ENCODE assay signal across 9 cellular contexts in the genomic region with DNA sequence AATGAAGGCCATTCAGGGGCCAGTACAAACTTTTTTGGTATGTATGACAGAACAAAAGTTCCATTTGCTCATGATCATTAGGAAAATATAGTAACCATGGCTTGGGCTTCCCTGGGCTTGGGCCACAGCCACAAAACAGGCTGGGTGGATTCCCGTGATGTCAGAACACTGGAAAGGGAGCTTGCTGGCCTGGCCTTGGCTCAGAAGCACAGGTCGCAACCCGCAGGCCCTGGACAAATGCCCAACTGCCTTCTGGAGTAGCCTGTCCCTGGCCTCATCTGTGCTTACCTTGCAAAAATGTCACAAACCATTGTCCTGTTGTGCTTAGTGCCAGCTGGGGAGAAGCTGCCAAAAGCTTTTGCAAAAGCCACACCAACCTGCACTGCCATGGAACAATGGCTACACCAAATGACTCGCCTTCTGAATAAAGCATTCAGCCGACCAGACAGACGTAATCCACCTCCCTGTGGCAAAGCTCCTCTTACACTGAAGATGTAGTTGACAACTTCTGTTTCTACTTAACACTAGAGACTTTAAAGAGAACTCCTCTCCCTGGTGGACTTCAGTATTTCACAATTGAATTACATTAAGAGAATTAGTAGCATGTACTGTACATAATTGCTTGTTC.
DNase-seq lines count a peak whose midpoint lies in the region; ATAC-seq and TF ChIP-seq lines count a peak whose summit lies in the region.
"Had no signal": no experiment of that assay in that cellular context is flagged by ENCODE, and none has a peak within 500 bp of the region (broad histone marks: within the 10 kb centered on the region; RNA-seq: fewer than 3 reads in every experiment).

No MANE protein-coding gene starts in this region.

- DNase-seq in amygdala (lab: John Stamatoyannopoulos, UW), result peak in 33 of 56 donors; percentile 10 to 63 (median 27)
- peak; percentile 88 for DNase-seq in right atrium auricular region (ENCODE audit: low spot score)
- peak; percentile 83 to 94 for DNase-seq in gastrocnemius medialis
- DNase-seq in stimulated activated CD4-positive, alpha-beta T cell treated with anti-CD3 and anti-CD28 coated beads, Interleukin-4, amount 100 ng/mL, for 4 hours, result no peak
- DNase-seq in SJCRH30, result no peak

- H3K27me3 ChIP-seq in right atrium auricular region (no peaks in the 10 kb centered on the region), gastrocnemius medialis (no peaks in the 10 kb centered on the region), SJCRH30 (no peaks in the 10 kb centered on the region)

- ATAC-seq in gastrocnemius medialis (peak; percentile 92 to 93), GM21381 (IDR thresholded peaks at IDR 0.05; ENCODE audit: unreplicated experiment) (no peak), GM21447 (IDR thresholded peaks at IDR 0.05; ENCODE audit: unreplicated experiment) (no peak)
- ATAC-seq: activated CD4-positive, CD25-positive, alpha-beta regulatory T cell treated with anti-CD3 and anti-CD28 coated beads, Interleukin-2, amount 50 U/mL, for 24 hours had no signal

- no peaks in the 10 kb centered on the region for H3K36me3 ChIP-seq in right atrium auricular region
- H3K36me3 ChIP-seq in gastrocnemius medialis, result no peaks in the 10 kb centered on the region
- H3K36me3 ChIP-seq in SJCRH30, result no peaks in the 10 kb centered on the region

- intact Hi-C loops in gastrocnemius medialis (cut with DNase I; ENCODE audit: low total_unique reads), result loop anchor here (2.0 to 10.0 kb wide), 2 partner anchors 120 to 1530 kb away; a partner anchor contains a TSS

- no peak for TF ChIP-seq POLR2A in gastrocnemius medialis (IDR thresholded peaks at IDR 0.05)

- no peak for TF ChIP-seq EP300 in Ishikawa (IDR thresholded peaks at IDR 0.05; ENCODE audit: borderline replicate concordance)

- H3K4me1 ChIP-seq in right atrium auricular region (peaks cover 0 to 14% of the 10 kb centered on the region in 2 donors), gastrocnemius medialis (peaks cover 18 to 24% of the 10 kb centered on the region in 2 donors), SJCRH30 (no peaks in the 10 kb centered on the region)

- H3K9me3 ChIP-seq in right atrium auricular region (no peaks in the 10 kb centered on the region), gastrocnemius medialis (no peaks in the 10 kb centered on the region), SJCRH30 (replicated peaks) (no peaks in the 10 kb centered on the region)

- no peak overlapping the region for H3K4me3 ChIP-seq in right atrium auricular region
- H3K4me3 ChIP-seq in gastrocnemius medialis, result no peak overlapping the region
- no peak overlapping the region for H3K4me3 ChIP-seq in SJCRH30

- in situ Hi-C loops in gastrocnemius medialis (cut with MboI; ENCODE audit: low sequenced_read_pairs in 4 of 4), result loop anchor here in 1 of 4 donors (10.0 kb wide), 1 partner anchor 200 kb away; no protein-coding TSS in a partner anchor

- H3K27ac ChIP-seq in right atrium auricular region (peak overlapping the region; percentile 6 to 41), gastrocnemius medialis (peak overlapping the region; percentile 64 to 74 (median 73)), SJCRH30 (no peak overlapping the region)

- TF ChIP-seq CTCF in right atrium auricular region (IDR thresholded peaks at IDR 0.05) (no peak), gastrocnemius medialis (IDR thresholded peaks at IDR 0.05 in 4 of 5, conservative IDR thresholded peaks at IDR 0.05 in 1 of 5) (no peak)

- TF ChIP-seq RAD21 in Ishikawa (IDR thresholded peaks at IDR 0.05; ENCODE audit: low read depth), result no peak

TF ChIP-seq in Ishikawa, 13 proteins besides CTCF, POLR2A, EP300 and RAD21:
- TF ChIP-seq CEBPB (IDR thresholded peaks at IDR 0.05), result no peak
- no peak for TF ChIP-seq EGR1 (IDR thresholded peaks at IDR 0.05)
- peak; percentile 35; the same call in 1 of the 2 replicates for TF ChIP-seq NFIC (IDR thresholded peaks at IDR 0.05)

Comparison
In these comparisons a context has a peak if more than half of its experiments do, and no peak if none do; other contexts are left out.
1. DNase-seq: peak in amygdala (33 of 56), right atrium auricular region (single experiment) and gastrocnemius medialis (2 of 2); none in stimulated activated CD4-positive, alpha-beta T cell treated with anti-CD3 and anti-CD28 coated beads, Interleukin-4, amount 100 ng/mL, for 4 hours (0 of 2) and SJCRH30 (0 of 2).
2. ATAC-seq: peak in gastrocnemius medialis (2 of 2); none in GM21381 (single experiment) and GM21447 (single experiment).